ENCODE assay signal across 10 cellular contexts in genomic region chr3:19102654-19103290, GRCh38. TPM values are rescaled to one million over a fixed set of nuclear protein-coding genes. Genes with fewer than 3 reads are reported as not detected.
A peak's percentile ranks its signal among the peaks of the same experiment; 100 is the strongest.
DNase-seq lines count a peak whose midpoint lies in the region; ATAC-seq, FAIRE-seq and TF ChIP-seq lines count a peak whose summit lies in the region.
"Not testable (repeated sequence)": the region's sequence is repeated elsewhere in the genome, so short reads cannot be mapped to it uniquely, and the experiment has no call there.
"Had no signal": no experiment of that assay in that cellular context is flagged by ENCODE, and none has a peak within 500 bp of the region (broad histone marks: within the 10 kb centered on the region; RNA-seq: fewer than 3 reads in every experiment).

No MANE protein-coding gene starts in this region.

- intact Hi-C loops in Calu3 (cut with micrococcal nuclease; ENCODE audit: unreplicated experiment); GM12878 (cut with micrococcal nuclease; ENCODE audit: unreplicated experiment): not testable (repeated sequence)

- BruUV-seq in Calu3 (replicated peaks; lab: Mats Ljungman, UMichigan); GM12878 (replicated peaks; lab: Mats Ljungman, UMichigan): not testable (repeated sequence)

- not testable (repeated sequence) for H3K36me3 Mint-ChIP-seq in Calu3 (ENCODE audit: insufficient read depth, unreplicated experiment); T-cell; activated CD8-positive, alpha-beta memory T cell treated with anti-CD3 and anti-CD28 coated beads, Interleukin-2, amount 10 ng/mL, durations not matched to agents 7 days and 5 days; natural killer cell treated with Interleukin-12 subunit alpha and Interleukin-12 subunit beta and Interleukin-15 and Interleukin-18, amount 100 ng/mL, for 72 hours

- POLR2A ChIA-PET in T-cell (lab: Charles Lee); GM12878 (lab: Charles Lee): not testable (repeated sequence)

- not testable (repeated sequence) for H3K9me3 ChIP-seq in GM12878 (replicated peaks; ENCODE audit: control insufficient read depth, insufficient read depth, low read length); iPS-15b (ENCODE audit: control insufficient read depth, insufficient read depth, low read length); suprapubic skin

- not testable (repeated sequence) for FAIRE-seq in GM12878 (lab: Jason Lieb, UNC)

- SMC1A ChIA-PET in GM12878 (lab: Charles Lee; ENCODE audit: uncharacterized antibody, unreplicated experiment): not testable (repeated sequence)

- H3K79me2 ChIP-seq in GM12878 (ENCODE audit: control insufficient read depth, insufficient read depth, low read length): not testable (repeated sequence)

- not testable (repeated sequence) for H3K27ac ChIP-seq in GM12878 (ENCODE audit: control insufficient read depth, insufficient read depth); suprapubic skin

- H3K4me1 ChIP-seq in GM12878 (ENCODE audit: control insufficient read depth, insufficient read depth, low read length); iPS-15b (ENCODE audit: control insufficient read depth, insufficient read depth, low read length); suprapubic skin: not testable (repeated sequence)

- H3K4me3 ChIP-seq in GM12878 (peak overlapping the region; percentile 57), iPS-15b (ENCODE audit: low read depth, low read length) (peak overlapping the region; percentile 53), suprapubic skin (peak overlapping the region; percentile 37)

- WGBS in GM12878 (ENCODE audit: insufficient coverage, insufficient replicate concordance, low lambda C conversion rate, missing lambda C conversion rate): 19% methylated on average over 25 of the region's 29 CpGs
- WGBS in suprapubic skin: 78% methylated on average over 20 of the region's 29 CpGs

- peak overlapping the region; percentile 34; the same call in 1 of the 2 replicates for H2AFZ ChIP-seq in GM12878 (ENCODE audit: control insufficient read depth, low read depth, low read length)

- DNase-seq in Calu3 (peak; percentile 10), LoVo (ENCODE audit: low spot score) (peak; percentile 7), T-cell (peak in 15 of 34 experiments; percentile 4 to 61 (median 20))
- DNase-seq in activated CD8-positive, alpha-beta memory T cell treated with anti-CD3 and anti-CD28 coated beads, Interleukin-2, amount 10 ng/mL, durations not matched to agents 7 days and 5 days; GM12878 (ENCODE audit: low read depth, low spot score); natural killer cell treated with Interleukin-12 subunit alpha and Interleukin-12 subunit beta and Interleukin-15 and Interleukin-18, amount 100 ng/mL, for 72 hours (ENCODE audit: low spot score); suprapubic skin (ENCODE audit: low spot score in 2 of 2): not testable (repeated sequence)

- in situ Hi-C loops in GM12878 (cut with MboI): not testable (repeated sequence)

- H3K27me3 Mint-ChIP-seq in Calu3 (ENCODE audit: unreplicated experiment); T-cell; activated CD8-positive, alpha-beta memory T cell treated with anti-CD3 and anti-CD28 coated beads, Interleukin-2, amount 10 ng/mL, durations not matched to agents 7 days and 5 days; natural killer cell treated with Interleukin-12 subunit alpha and Interleukin-12 subunit beta and Interleukin-15 and Interleukin-18, amount 100 ng/mL, for 72 hours: not testable (repeated sequence)

- H3K36me3 ChIP-seq in GM12878 (ENCODE audit: control insufficient read depth in 2 of 2, insufficient read depth in 2 of 2, low read length in 1 of 2); iPS-15b (ENCODE audit: control insufficient read depth, insufficient read depth, low read length); suprapubic skin: not testable (repeated sequence)

- ATAC-seq in T-cell (replicated peaks in 1 of 4); activated CD8-positive, alpha-beta memory T cell treated with anti-CD3 and anti-CD28 coated beads, Interleukin-2, amount 10 ng/mL, durations not matched to agents 7 days and 5 days; GM12878; natural killer cell treated with Interleukin-12 subunit alpha and Interleukin-12 subunit beta and Interleukin-15 and Interleukin-18, amount 100 ng/mL, for 72 hours: not testable (repeated sequence)

- CTCF ChIA-PET in Calu3 (lab: Charles Lee); T-cell (lab: Charles Lee); activated CD8-positive, alpha-beta memory T cell treated with anti-CD3 and anti-CD28 coated beads, Interleukin-2, amount 10 ng/mL, durations not matched to agents 7 days and 5 days (lab: Charles Lee); GM12878 (lab: Yijun Ruan, JAX): not testable (repeated sequence)

- H3K4me1 Mint-ChIP-seq in Calu3 (ENCODE audit: low read depth, unreplicated experiment); activated CD8-positive, alpha-beta memory T cell treated with anti-CD3 and anti-CD28 coated beads, Interleukin-2, amount 10 ng/mL, durations not matched to agents 7 days and 5 days; natural killer cell treated with Interleukin-12 subunit alpha and Interleukin-12 subunit beta and Interleukin-15 and Interleukin-18, amount 100 ng/mL, for 72 hours (ENCODE audit: low read depth in 2 of 2): not testable (repeated sequence)
- H3K4me1 Mint-ChIP-seq in T-cell: peaks cover 0 to 13% (median 0%) of the 10 kb centered on the region in 3 donors

- H4K20me1 ChIP-seq in GM12878 (ENCODE audit: control insufficient read depth, insufficient read depth): not testable (repeated sequence)

- not testable (repeated sequence) for H3K27me3 ChIP-seq in GM12878 (replicated peaks in 1 of 2; ENCODE audit: control insufficient read depth in 2 of 2, insufficient read depth in 2 of 2, low read length in 1 of 2); iPS-15b (ENCODE audit: control insufficient read depth, insufficient read depth, low read length); suprapubic skin

- TF ChIP-seq RAD21 in GM12878 (IDR thresholded peaks at IDR 0.05; ENCODE audit: insufficient read depth, low read depth, low read length): not testable (repeated sequence)

- H3K9me3 Mint-ChIP-seq in Calu3 (ENCODE audit: low read depth, unreplicated experiment); T-cell; activated CD8-positive, alpha-beta memory T cell treated with anti-CD3 and anti-CD28 coated beads, Interleukin-2, amount 10 ng/mL, durations not matched to agents 7 days and 5 days (ENCODE audit: low read depth); natural killer cell treated with Interleukin-12 subunit alpha and Interleukin-12 subunit beta and Interleukin-15 and Interleukin-18, amount 100 ng/mL, for 72 hours: not testable (repeated sequence)

- RAD21 ChIA-PET in GM12878 (lab: Charles Lee; ENCODE audit: unreplicated experiment): not testable (repeated sequence)

- not testable (repeated sequence) for H3K4me2 ChIP-seq in GM12878 (ENCODE audit: control insufficient read depth, insufficient read depth)

- TF ChIP-seq CTCF in Calu3 (IDR thresholded peaks at IDR 0.05; ENCODE audit: unreplicated experiment); GM12878 (IDR thresholded peaks at IDR 0.05 in 2 of 3, conservative IDR thresholded peaks at IDR 0.05 in 1 of 3; ENCODE audit: control insufficient read depth in 2 of 3, extremely low read depth in 1 of 3, insufficient read depth in 1 of 3, low read depth in 3 of 3, low read length in 3 of 3); suprapubic skin (IDR thresholded peaks at IDR 0.05): not testable (repeated sequence)

- TF ChIP-seq EP300 in GM12878 (IDR thresholded peaks at IDR 0.05; ENCODE audit: borderline replicate concordance in 1 of 2, control insufficient read depth in 1 of 2, low read depth in 2 of 2, low read length in 2 of 2); suprapubic skin (IDR thresholded peaks at IDR 0.05): not testable (repeated sequence)

- not testable (repeated sequence) for TF ChIP-seq POLR2A in GM12878 (IDR thresholded peaks at IDR 0.05; ENCODE audit: low read depth, low read length); suprapubic skin (IDR thresholded peaks at IDR 0.05)

- not testable (repeated sequence) for H3K9ac ChIP-seq in GM12878 (ENCODE audit: control insufficient read depth, insufficient read depth, low read length); iPS-15b (ENCODE audit: low read depth, low read length)

- peak overlapping the region; percentile 77 for H3K4me3 Mint-ChIP-seq in Calu3 (ENCODE audit: low read depth, unreplicated experiment)
- H3K4me3 Mint-ChIP-seq in T-cell: peak overlapping the region; percentile 61 to 93 (median 71)
- H3K4me3 Mint-ChIP-seq in activated CD8-positive, alpha-beta memory T cell treated with anti-CD3 and anti-CD28 coated beads, Interleukin-2, amount 10 ng/mL, durations not matched to agents 7 days and 5 days: peak overlapping the region; percentile 52
- H3K4me3 Mint-ChIP-seq in natural killer cell treated with Interleukin-12 subunit alpha and Interleukin-12 subunit beta and Interleukin-15 and Interleukin-18, amount 100 ng/mL, for 72 hours: peak overlapping the region; percentile 34

- H3K27ac Mint-ChIP-seq in Calu3 (ENCODE audit: unreplicated experiment) (peak overlapping the region; percentile 23), T-cell (peak overlapping the region; percentile 77 to 97)
- H3K27ac Mint-ChIP-seq in activated CD8-positive, alpha-beta memory T cell treated with anti-CD3 and anti-CD28 coated beads, Interleukin-2, amount 10 ng/mL, durations not matched to agents 7 days and 5 days: not testable (repeated sequence)
- peak overlapping the region in 1 of 2 donors; percentile 18 for H3K27ac Mint-ChIP-seq in natural killer cell treated with Interleukin-12 subunit alpha and Interleukin-12 subunit beta and Interleukin-15 and Interleukin-18, amount 100 ng/mL, for 72 hours

RNA-seq across cellular contexts. Expression of gene KCNH8, which starts 45.5 kb away (rescaled TPM):
- 1.2 and 1.3 TPM in 2 replicates for total RNA-seq in Calu3 (2022)
- under 1 TPM in 4 of 5 donors, not detected in 1; 0.03 to 0.26 (median 0.16) TPM for total RNA-seq in T-cell
- under 1 TPM in 1 of 2 experiments, not detected in 1; 0.05 TPM for total RNA-seq in activated CD8-positive, alpha-beta memory T cell treated with anti-CD3 and anti-CD28 coated beads, Interleukin-2, amount 10 ng/mL, durations not matched to agents 7 days and 5 days
- total RNA-seq in GM12878 (2013; cell fraction: nucleolus; rRNA removed): 0.10 and 0.12 TPM in 2 replicates
- total RNA-seq in GM12878 (2014; rRNA removed): under 0.01 and 0.16 TPM in 2 replicates
- 0.09 and 0.13 TPM in 2 replicates for total RNA-seq in GM12878 (2014; rRNA removed; fragmentation: Illumina TruSeq; extraction: Trizol)
- 0.11 and 0.18 TPM in 2 replicates for total RNA-seq in GM12878 (2021)
- 0.12 TPM for polyA plus RNA-seq in GM12878 (2011; ENCODE audit: low read depth)
- 0.04 and 0.06 TPM in 2 replicates for polyA plus RNA-seq in GM12878 (2011; rRNA removed)
- 0.02 and 0.03 TPM in 2 replicates for polyA plus RNA-seq in GM12878 (2011; cell fraction: cytosol; rRNA removed)
- 0.12 TPM in 2 replicates for polyA plus RNA-seq in GM12878 (2011; cell fraction: nucleus; rRNA removed)
- polyA plus RNA-seq in GM12878 (2012): 0.16 and 0.21 TPM in 2 replicates
- polyA plus RNA-seq in GM12878 (2014; fragmentation: Illumina TruSeq; extraction: Trizol): 0.10 and 0.22 TPM in 2 replicates
- under 1 TPM; 0.02 to 0.03 TPM for polyA plus RNA-seq in GM12878 (2014; fragmentation: Nextera tagmentation; extraction: Ambion mirVana)
- 0.04 and 0.09 TPM in 2 replicates for polyA plus RNA-seq in GM12878 (2014; rRNA removed)
- not detected for polyA plus RNA-seq in GM12878 (2016; fragmentation: Nextera tagmentation; extraction: Ambion mirVana)
- 0.15 TPM in 1 of 2 replicates, not detected in the other for polyA minus RNA-seq in GM12878 (2011; rRNA and poly(A)+ RNA removed)
- polyA minus RNA-seq in GM12878 (2011; cell fraction: cytosol; rRNA and poly(A)+ RNA removed): not detected in 2 replicates
- 0.12 and 0.38 TPM in 2 replicates for polyA minus RNA-seq in GM12878 (2011; cell fraction: nucleus; rRNA and poly(A)+ RNA removed)
- not detected for total RNA-seq in natural killer cell treated with Interleukin-12 subunit alpha and Interleukin-12 subunit beta and Interleukin-15 and Interleukin-18, amount 100 ng/mL, for 72 hours
- total RNA-seq in suprapubic skin: 1 to 10 TPM in 1 of 4 donors, under 1 TPM in 3; 0.40 to 1.6 (median 0.58) TPM
- total RNA-seq: GM23248, Right ventricle myocardium superior had no signal
- polyA plus RNA-seq: GM23248 had no signal
